In the genomic region with DNA sequence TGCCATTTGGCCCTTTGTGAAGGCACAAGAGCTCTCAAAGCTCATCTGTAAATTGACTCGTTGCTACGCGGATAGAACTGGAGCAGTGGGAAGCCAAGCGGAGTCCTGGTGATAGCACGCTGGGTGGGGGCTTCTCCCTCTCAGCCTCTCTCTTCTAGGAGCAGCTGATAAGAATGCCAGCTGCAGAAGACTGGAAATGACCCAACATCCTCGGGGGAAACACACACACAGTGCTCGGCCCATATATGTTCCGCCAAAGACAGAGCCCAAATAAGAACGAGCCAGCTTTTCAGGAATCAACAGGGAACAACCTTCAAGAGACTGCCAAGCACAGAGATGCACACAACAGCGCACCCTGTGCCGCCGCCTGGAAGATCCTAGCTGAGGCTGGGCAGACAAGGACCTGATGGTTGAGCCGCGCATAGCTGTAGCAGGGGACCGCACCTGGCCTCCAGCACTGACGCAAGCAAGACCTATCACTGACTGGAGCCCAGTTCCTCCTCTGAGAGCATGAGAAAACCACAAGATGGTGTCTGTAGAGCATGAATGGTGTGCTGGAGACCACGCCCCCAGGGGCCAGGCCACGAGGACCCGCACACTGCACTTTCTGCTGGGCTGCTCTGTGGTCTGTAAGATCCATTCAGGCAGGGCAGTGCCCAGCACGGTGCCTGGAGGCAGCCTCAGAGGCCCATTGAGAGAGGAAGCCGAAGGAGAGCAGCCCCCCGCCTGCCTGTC, we compare ENCODE assay signal across 1 cellular context.
TF ChIP-seq lines count a peak whose summit lies in the region.

No MANE protein-coding gene starts in this region.

TF ChIP-seq in K562, 482 proteins besides CTCF, POLR2A, EP300 and RAD21 (continues in another document):
- TF ChIP-seq NCOA4 (IDR thresholded peaks at IDR 0.05; ENCODE audit: partially characterized antibody): no peak
- no peak for TF ChIP-seq KAT8 (IDR thresholded peaks at IDR 0.05; ENCODE audit: low read depth)
- TF ChIP-seq, protein P1, sequence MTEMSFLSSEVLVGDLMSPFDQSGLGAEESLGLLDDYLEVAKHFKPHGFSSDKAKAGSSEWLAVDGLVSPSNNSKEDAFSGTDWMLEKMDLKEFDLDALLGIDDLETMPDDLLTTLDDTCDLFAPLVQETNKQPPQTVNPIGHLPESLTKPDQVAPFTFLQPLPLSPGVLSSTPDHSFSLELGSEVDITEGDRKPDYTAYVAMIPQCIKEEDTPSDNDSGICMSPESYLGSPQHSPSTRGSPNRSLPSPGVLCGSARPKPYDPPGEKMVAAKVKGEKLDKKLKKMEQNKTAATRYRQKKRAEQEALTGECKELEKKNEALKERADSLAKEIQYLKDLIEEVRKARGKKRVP (CRISPR knock-in tag; IDR thresholded peaks at IDR 0.05): no peak
- TF ChIP-seq, protein P2, sequence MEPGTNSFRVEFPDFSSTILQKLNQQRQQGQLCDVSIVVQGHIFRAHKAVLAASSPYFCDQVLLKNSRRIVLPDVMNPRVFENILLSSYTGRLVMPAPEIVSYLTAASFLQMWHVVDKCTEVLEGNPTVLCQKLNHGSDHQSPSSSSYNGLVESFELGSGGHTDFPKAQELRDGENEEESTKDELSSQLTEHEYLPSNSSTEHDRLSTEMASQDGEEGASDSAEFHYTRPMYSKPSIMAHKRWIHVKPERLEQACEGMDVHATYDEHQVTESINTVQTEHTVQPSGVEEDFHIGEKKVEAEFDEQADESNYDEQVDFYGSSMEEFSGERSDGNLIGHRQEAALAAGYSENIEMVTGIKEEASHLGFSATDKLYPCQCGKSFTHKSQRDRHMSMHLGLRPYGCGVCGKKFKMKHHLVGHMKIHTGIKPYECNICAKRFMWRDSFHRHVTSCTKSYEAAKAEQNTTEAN (CRISPR knock-in tag; IDR thresholded peaks at IDR 0.05): no peak
- TF ChIP-seq, protein P3, sequence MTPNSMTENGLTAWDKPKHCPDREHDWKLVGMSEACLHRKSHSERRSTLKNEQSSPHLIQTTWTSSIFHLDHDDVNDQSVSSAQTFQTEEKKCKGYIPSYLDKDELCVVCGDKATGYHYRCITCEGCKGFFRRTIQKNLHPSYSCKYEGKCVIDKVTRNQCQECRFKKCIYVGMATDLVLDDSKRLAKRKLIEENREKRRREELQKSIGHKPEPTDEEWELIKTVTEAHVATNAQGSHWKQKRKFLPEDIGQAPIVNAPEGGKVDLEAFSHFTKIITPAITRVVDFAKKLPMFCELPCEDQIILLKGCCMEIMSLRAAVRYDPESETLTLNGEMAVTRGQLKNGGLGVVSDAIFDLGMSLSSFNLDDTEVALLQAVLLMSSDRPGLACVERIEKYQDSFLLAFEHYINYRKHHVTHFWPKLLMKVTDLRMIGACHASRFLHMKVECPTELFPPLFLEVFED (CRISPR knock-in tag; conservative IDR thresholded peaks at IDR 0.05): no peak
- peak; percentile 67; the same call in 1 of the 2 replicates for TF ChIP-seq KLF13 (tag; IDR thresholded peaks at IDR 0.05; ENCODE audit: borderline replicate concordance, low read depth)
- TF ChIP-seq ZNF766 (CRISPR knock-in tag; conservative IDR thresholded peaks at IDR 0.05): no peak
- TF ChIP-seq, protein P4, sequence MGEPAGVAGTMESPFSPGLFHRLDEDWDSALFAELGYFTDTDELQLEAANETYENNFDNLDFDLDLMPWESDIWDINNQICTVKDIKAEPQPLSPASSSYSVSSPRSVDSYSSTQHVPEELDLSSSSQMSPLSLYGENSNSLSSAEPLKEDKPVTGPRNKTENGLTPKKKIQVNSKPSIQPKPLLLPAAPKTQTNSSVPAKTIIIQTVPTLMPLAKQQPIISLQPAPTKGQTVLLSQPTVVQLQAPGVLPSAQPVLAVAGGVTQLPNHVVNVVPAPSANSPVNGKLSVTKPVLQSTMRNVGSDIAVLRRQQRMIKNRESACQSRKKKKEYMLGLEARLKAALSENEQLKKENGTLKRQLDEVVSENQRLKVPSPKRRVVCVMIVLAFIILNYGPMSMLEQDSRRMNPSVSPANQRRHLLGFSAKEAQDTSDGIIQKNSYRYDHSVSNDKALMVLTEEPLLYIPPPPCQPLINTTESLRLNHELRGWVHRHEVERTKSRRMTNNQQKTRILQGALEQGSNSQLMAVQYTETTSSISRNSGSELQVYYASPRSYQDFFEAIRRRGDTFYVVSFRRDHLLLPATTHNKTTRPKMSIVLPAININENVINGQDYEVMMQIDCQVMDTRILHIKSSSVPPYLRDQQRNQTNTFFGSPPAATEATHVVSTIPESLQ (CRISPR knock-in tag; IDR thresholded peaks at IDR 0.05): no peak
- TF ChIP-seq CHD2 (IDR thresholded peaks at IDR 0.05; ENCODE audit: low read depth, low read length): no peak
- TF ChIP-seq SP2 (IDR thresholded peaks at IDR 0.05; ENCODE audit: extremely low read depth, low read depth, low read length, poor library complexity, severe bottlenecking): no peak
- TF ChIP-seq ZNF561 (CRISPR knock-in tag; conservative IDR thresholded peaks at IDR 0.05): no peak
- TF ChIP-seq, protein P5, sequence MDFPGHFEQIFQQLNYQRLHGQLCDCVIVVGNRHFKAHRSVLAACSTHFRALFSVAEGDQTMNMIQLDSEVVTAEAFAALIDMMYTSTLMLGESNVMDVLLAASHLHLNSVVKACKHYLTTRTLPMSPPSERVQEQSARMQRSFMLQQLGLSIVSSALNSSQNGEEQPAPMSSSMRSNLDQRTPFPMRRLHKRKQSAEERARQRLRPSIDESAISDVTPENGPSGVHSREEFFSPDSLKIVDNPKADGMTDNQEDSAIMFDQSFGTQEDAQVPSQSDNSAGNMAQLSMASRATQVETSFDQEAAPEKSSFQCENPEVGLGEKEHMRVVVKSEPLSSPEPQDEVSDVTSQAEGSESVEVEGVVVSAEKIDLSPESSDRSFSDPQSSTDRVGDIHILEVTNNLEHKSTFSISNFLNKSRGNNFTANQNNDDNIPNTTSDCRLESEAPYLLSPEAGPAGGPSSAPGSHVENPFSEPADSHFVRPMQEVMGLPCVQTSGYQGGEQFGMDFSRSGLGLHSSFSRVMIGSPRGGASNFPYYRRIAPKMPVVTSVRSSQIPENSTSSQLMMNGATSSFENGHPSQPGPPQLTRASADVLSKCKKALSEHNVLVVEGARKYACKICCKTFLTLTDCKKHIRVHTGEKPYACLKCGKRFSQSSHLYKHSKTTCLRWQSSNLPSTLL (IDR thresholded peaks at IDR 0.05): no peak
- TF ChIP-seq, protein P6, sequence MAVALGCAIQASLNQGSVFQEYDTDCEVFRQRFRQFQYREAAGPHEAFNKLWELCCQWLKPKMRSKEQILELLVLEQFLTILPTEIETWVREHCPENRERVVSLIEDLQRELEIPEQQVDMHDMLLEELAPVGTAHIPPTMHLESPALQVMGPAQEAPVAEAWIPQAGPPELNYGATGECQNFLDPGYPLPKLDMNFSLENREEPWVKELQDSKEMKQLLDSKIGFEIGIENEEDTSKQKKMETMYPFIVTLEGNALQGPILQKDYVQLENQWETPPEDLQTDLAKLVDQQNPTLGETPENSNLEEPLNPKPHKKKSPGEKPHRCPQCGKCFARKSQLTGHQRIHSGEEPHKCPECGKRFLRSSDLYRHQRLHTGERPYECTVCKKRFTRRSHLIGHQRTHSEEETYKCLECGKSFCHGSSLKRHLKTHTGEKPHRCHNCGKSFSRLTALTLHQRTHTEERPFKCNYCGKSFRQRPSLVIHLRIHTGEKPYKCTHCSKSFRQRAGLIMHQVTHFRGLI (CRISPR knock-in tag; IDR thresholded peaks at IDR 0.05): no peak
- TF ChIP-seq, protein P7, sequence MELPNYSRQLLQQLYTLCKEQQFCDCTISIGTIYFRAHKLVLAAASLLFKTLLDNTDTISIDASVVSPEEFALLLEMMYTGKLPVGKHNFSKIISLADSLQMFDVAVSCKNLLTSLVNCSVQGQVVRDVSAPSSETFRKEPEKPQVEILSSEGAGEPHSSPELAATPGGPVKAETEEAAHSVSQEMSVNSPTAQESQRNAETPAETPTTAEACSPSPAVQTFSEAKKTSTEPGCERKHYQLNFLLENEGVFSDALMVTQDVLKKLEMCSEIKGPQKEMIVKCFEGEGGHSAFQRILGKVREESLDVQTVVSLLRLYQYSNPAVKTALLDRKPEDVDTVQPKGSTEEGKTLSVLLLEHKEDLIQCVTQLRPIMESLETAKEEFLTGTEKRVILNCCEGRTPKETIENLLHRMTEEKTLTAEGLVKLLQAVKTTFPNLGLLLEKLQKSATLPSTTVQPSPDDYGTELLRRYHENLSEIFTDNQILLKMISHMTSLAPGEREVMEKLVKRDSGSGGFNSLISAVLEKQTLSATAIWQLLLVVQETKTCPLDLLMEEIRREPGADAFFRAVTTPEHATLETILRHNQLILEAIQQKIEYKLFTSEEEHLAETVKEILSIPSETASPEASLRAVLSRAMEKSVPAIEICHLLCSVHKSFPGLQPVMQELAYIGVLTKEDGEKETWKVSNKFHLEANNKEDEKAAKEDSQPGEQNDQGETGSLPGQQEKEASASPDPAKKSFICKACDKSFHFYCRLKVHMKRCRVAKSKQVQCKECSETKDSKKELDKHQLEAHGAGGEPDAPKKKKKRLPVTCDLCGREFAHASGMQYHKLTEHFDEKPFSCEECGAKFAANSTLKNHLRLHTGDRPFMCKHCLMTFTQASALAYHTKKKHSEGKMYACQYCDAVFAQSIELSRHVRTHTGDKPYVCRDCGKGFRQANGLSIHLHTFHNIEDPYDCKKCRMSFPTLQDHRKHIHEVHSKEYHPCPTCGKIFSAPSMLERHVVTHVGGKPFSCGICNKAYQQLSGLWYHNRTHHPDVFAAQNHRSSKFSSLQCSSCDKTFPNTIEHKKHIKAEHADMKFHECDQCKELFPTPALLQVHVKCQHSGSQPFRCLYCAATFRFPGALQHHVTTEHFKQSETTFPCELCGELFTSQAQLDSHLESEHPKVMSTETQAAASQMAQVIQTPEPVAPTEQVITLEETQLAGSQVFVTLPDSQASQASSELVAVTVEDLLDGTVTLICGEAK (IDR thresholded peaks at IDR 0.05): no peak
- TF ChIP-seq, protein P7 (CRISPR knock-in tag; IDR thresholded peaks at IDR 0.05): no peak
- TF ChIP-seq BCL6 (CRISPR knock-in tag; IDR thresholded peaks at IDR 0.05): no peak
- TF ChIP-seq CEBPB (tag; IDR thresholded peaks at IDR 0.05): peak; percentile 52; the same call in 1 of the 2 replicates
- no peak for TF ChIP-seq BDP1 (IDR thresholded peaks at IDR 0.05; ENCODE audit: insufficient read depth, insufficient read length)
- TF ChIP-seq POLR3A (IDR thresholded peaks at IDR 0.05; ENCODE audit: borderline replicate concordance, extremely low read depth, insufficient read depth, insufficient read length): no peak
- TF ChIP-seq TBP (optimal IDR thresholded peaks at IDR 0.05; ENCODE audit: low read depth, low read length): peak; percentile 13
- no peak for TF ChIP-seq ZNF134 (CRISPR knock-in tag; conservative IDR thresholded peaks at IDR 0.05)
- TF ChIP-seq CREB1 (IDR thresholded peaks at IDR 0.05): no peak; the same call in 1 of the 2 replicates
- TF ChIP-seq CREB1 (CRISPR knock-in tag; IDR thresholded peaks at IDR 0.05): 0 out of 2 replicates have a peak, but pooled peaks have one; percentile 3
- TF ChIP-seq, protein P8, sequence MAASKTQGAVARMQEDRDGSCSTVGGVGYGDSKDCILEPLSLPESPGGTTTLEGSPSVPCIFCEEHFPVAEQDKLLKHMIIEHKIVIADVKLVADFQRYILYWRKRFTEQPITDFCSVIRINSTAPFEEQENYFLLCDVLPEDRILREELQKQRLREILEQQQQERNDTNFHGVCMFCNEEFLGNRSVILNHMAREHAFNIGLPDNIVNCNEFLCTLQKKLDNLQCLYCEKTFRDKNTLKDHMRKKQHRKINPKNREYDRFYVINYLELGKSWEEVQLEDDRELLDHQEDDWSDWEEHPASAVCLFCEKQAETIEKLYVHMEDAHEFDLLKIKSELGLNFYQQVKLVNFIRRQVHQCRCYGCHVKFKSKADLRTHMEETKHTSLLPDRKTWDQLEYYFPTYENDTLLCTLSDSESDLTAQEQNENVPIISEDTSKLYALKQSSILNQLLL (CRISPR knock-in tag; IDR thresholded peaks at IDR 0.05; ENCODE audit: borderline replicate concordance): no peak
- TF ChIP-seq, protein P9, sequence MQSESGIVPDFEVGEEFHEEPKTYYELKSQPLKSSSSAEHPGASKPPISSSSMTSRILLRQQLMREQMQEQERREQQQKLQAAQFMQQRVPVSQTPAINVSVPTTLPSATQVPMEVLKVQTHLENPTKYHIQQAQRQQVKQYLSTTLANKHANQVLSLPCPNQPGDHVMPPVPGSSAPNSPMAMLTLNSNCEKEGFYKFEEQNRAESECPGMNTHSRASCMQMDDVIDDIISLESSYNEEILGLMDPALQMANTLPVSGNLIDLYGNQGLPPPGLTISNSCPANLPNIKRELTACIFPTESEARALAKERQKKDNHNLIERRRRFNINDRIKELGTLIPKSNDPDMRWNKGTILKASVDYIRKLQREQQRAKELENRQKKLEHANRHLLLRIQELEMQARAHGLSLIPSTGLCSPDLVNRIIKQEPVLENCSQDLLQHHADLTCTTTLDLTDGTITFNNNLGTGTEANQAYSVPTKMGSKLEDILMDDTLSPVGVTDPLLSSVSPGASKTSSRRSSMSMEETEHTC (IDR thresholded peaks at IDR 0.05): no peak
- no peak for TF ChIP-seq SREBF2 (CRISPR knock-in tag; IDR thresholded peaks at IDR 0.05)
- TF ChIP-seq SRSF1 (IDR thresholded peaks at IDR 0.05; ENCODE audit: low read depth, low read length): no peak
- TF ChIP-seq ZKSCAN1 (IDR thresholded peaks at IDR 0.05; ENCODE audit: low read depth, low read length): no peak
- peak; percentile 61 for TF ChIP-seq L3MBTL2 (IDR thresholded peaks at IDR 0.05)
- TF ChIP-seq ATF7 (IDR thresholded peaks at IDR 0.05): 0 out of 2 replicates have a peak, but pooled peaks have one; percentile 29
